In genomic region chr1:157575744-157576143, GRCh38 we compare ENCODE assay signal across 19 cellular contexts. TPM values are rescaled to one million over a fixed set of nuclear protein-coding genes. Genes with fewer than 3 reads are reported as not detected.
DNase-seq lines count a peak whose midpoint lies in the region; ATAC-seq and TF ChIP-seq lines count a peak whose summit lies in the region.
"Had no signal": no experiment of that assay in that cellular context is flagged by ENCODE, and none has a peak within 500 bp of the region (broad histone marks: within the 10 kb centered on the region; RNA-seq: fewer than 3 reads in every experiment).

No MANE protein-coding gene starts in this region.

- intact Hi-C loops in ascending aorta (cut with DNase I): no loop called here

- H3K27ac ChIP-seq in ascending aorta: no peak overlapping the region
- H3K27ac ChIP-seq: left ventricle myocardium inferior had no signal

- H3K4me1 ChIP-seq in ascending aorta: no peaks in the 10 kb centered on the region
- H3K4me1 ChIP-seq: left ventricle myocardium inferior had no signal

- H3K9me3 ChIP-seq in ascending aorta: no peaks in the 10 kb centered on the region
- H3K9me3 ChIP-seq: left ventricle myocardium inferior had no signal

- no peak overlapping the region for H3K4me3 ChIP-seq in ascending aorta
- H3K4me3 ChIP-seq: left ventricle myocardium inferior had no signal

- ATAC-seq in GM18502 (IDR thresholded peaks at IDR 0.05; ENCODE audit: poor library complexity, unreplicated experiment) (peak; percentile 42), GM21367 (IDR thresholded peaks at IDR 0.05; ENCODE audit: unreplicated experiment) (peak; percentile 65), HG02938 (IDR thresholded peaks at IDR 0.05; ENCODE audit: unreplicated experiment) (peak; percentile 76), HG03571 (IDR thresholded peaks at IDR 0.05; ENCODE audit: unreplicated experiment) (peak; percentile 78)

- no peaks in the 10 kb centered on the region for H3K36me3 ChIP-seq in ascending aorta
- H3K36me3 ChIP-seq: left ventricle myocardium inferior had no signal

- TF ChIP-seq CTCF in ascending aorta (IDR thresholded peaks at IDR 0.05): no peak

- DNase-seq in NCI-H226 (no peak), SIG-M5 treated with dmso at 0.1 percent for 504 hours (lab: John Stamatoyannopoulos, UW; ENCODE audit: unreplicated experiment) (no peak), HUDEP-2 (lab: John Stamatoyannopoulos, UW; ENCODE audit: unreplicated experiment in 76 of 76) (no peak), ascending aorta (ENCODE audit: low spot score in 2 of 2) (no peak)
- DNase-seq: activated CD4-positive, alpha-beta T cell treated with anti-CD3 and anti-CD28 coated beads, Interleukin-2, amount 50 U/mL, for 1 hour; aorta; DMS 273 treated with DMSO at 0.1 percent for 48 hours; KG1; left ventricle myocardium inferior; NCI-H510A; RPMI8226; stimulated activated CD8-positive, alpha-beta memory T cell treated with anti-CD3 and anti-CD28 coated beads, Interleukin-4, amount 100 ng/mL, for 48 hours; trophoblast cell had no signal

- H3K27me3 ChIP-seq in ascending aorta: no peaks in the 10 kb centered on the region

RNA-seq across cellular contexts. Expression of gene FCRL4, which starts 22.1 kb away (rescaled TPM):
- total RNA-seq in ascending aorta: not detected
- total RNA-seq: activated T-helper 1 cell treated with anti-CD3 and anti-CD28 coated beads, Interleukin-12 subunit alpha, Interleukin-12 subunit beta, Interleukin-2, Interleukin-4 antibody, amounts not matched to agents 30 ng/mL and 10 ng/mL and 1 ng/mL, durations not matched to agents 14 hours and 24 hours and 36 hours; aorta; dermis microvascular lymphatic vessel endothelial cell; left ventricle myocardium inferior had no signal

RNA-seq across cellular contexts. Expression of gene FCRL5, which starts 23.4 kb away (rescaled TPM):
- not detected for total RNA-seq in ascending aorta
- total RNA-seq: activated T-helper 1 cell treated with anti-CD3 and anti-CD28 coated beads, Interleukin-12 subunit alpha, Interleukin-12 subunit beta, Interleukin-2, Interleukin-4 antibody, amounts not matched to agents 30 ng/mL and 10 ng/mL and 1 ng/mL, durations not matched to agents 14 hours and 24 hours and 36 hours; dermis microvascular lymphatic vessel endothelial cell; left ventricle myocardium inferior had no signal
